ENCODE assay signal across 20 cellular contexts in genomic region chr4:117893207-117893606, GRCh38.
DNase-seq lines count a peak whose midpoint lies in the region; ATAC-seq and TF ChIP-seq lines count a peak whose summit lies in the region.
"Had no signal": no experiment of that assay in that cellular context is flagged by ENCODE, and none has a peak within 500 bp of the region (broad histone marks: within the 10 kb centered on the region; RNA-seq: fewer than 3 reads in every experiment).

No MANE protein-coding gene starts in this region.

- no peak overlapping the region for H3K9ac ChIP-seq in SK-N-SH

- H3K9me3 Mint-ChIP-seq in natural killer cell (peaks cover 13 to 14% of the 10 kb centered on the region in 2 donors), chondrocyte (ENCODE audit: low read depth) (peaks cover 8% of the 10 kb centered on the region)

- POLR2A ChIA-PET in SK-N-SH (lab: Yijun Ruan, JAX) = no interaction called here

- H3K79me2 ChIP-seq in SK-N-SH (ENCODE audit: insufficient read depth) = no peaks in the 10 kb centered on the region

- H3K27me3 Mint-ChIP-seq in natural killer cell (ENCODE audit: low read depth in 2 of 2) = no peaks in the 10 kb centered on the region
- no peaks in the 10 kb centered on the region for H3K27me3 Mint-ChIP-seq in chondrocyte (ENCODE audit: low read depth)
- H3K27me3 Mint-ChIP-seq: CD4-positive, alpha-beta memory T cell had no signal

- TF ChIP-seq EP300 in SK-N-SH (IDR thresholded peaks at IDR 0.05; ENCODE audit: borderline replicate concordance in 1 of 2, low read depth in 1 of 2, low read length in 1 of 2) = no peak

- intact Hi-C loops in natural killer cell (cut with micrococcal nuclease) = no loop called here

- TF ChIP-seq CTCF in SK-N-SH (IDR thresholded peaks at IDR 0.05) = no peak
- no peak for TF ChIP-seq CTCF in natural killer cell (IDR thresholded peaks at IDR 0.05)
- TF ChIP-seq CTCF in chondrocyte (IDR thresholded peaks at IDR 0.05) = no peak

- no peak overlapping the region for H3K4me2 ChIP-seq in SK-N-SH

- H3K9me2 ChIP-seq in SK-N-SH = no peaks in the 10 kb centered on the region

- H3K4me1 Mint-ChIP-seq in natural killer cell (no peaks in the 10 kb centered on the region), chondrocyte (ENCODE audit: low read depth) (no peaks in the 10 kb centered on the region)
- H3K4me1 Mint-ChIP-seq: CD4-positive, alpha-beta memory T cell had no signal

- no peak overlapping the region for H3K27ac ChIP-seq in SK-N-SH (ENCODE audit: low read depth in 2 of 2, low read length in 1 of 2)
- H3K27ac ChIP-seq: 22Rv1, SJCRH30 had no signal

- 10% methylated on average over 1 of the region's 1 CpG for WGBS in SK-N-SH (ENCODE audit: low lambda C conversion rate)

- CTCF ChIA-PET in SK-N-SH (lab: Yijun Ruan, JAX) = no interaction called here

- H3K4me3 Mint-ChIP-seq in natural killer cell = no peak overlapping the region
- no peak overlapping the region for H3K4me3 Mint-ChIP-seq in chondrocyte (ENCODE audit: unreplicated experiment)
- H3K4me3 Mint-ChIP-seq: CD4-positive, alpha-beta memory T cell had no signal

- no peaks in the 10 kb centered on the region for H3K9me3 ChIP-seq in SK-N-SH
- H3K9me3 ChIP-seq: SJCRH30 had no signal

- no peaks in the 10 kb centered on the region for H4K20me1 ChIP-seq in SK-N-SH (ENCODE audit: insufficient read depth)

- ATAC-seq in SK-N-SH treated with all-trans-retinoic acid at 6 μM for 48 hours (peak; percentile 54; the same call in 2 of the 3 replicates), natural killer cell (no peak), GM18520 (IDR thresholded peaks at IDR 0.05; ENCODE audit: unreplicated experiment) (no peak)
- ATAC-seq: HepG2 had no signal

- no peak for TF ChIP-seq RAD21 in SK-N-SH (IDR thresholded peaks at IDR 0.05; ENCODE audit: low read length)

- no peaks in the 10 kb centered on the region for H3K4me1 ChIP-seq in SK-N-SH (ENCODE audit: control insufficient read depth in 1 of 2, insufficient read depth in 2 of 2, low read depth in 1 of 2, low read length in 1 of 2)

- no peaks in the 10 kb centered on the region for H3K27me3 ChIP-seq in SK-N-SH (ENCODE audit: insufficient read depth)
- H3K27me3 ChIP-seq: SJCRH30 had no signal

- H3K4me3 ChIP-seq in SK-N-SH (ENCODE audit: low read depth in 2 of 2, low read length in 1 of 2) = no peak overlapping the region
- H3K4me3 ChIP-seq: SJCRH30 had no signal

- H2AFZ ChIP-seq in SK-N-SH (ENCODE audit: low read depth) = no peak overlapping the region

- H3K27ac Mint-ChIP-seq in natural killer cell (no peak overlapping the region), chondrocyte (ENCODE audit: unreplicated experiment) (no peak overlapping the region)
- H3K27ac Mint-ChIP-seq: CD4-positive, alpha-beta memory T cell had no signal

- H3K36me3 Mint-ChIP-seq in natural killer cell (no peaks in the 10 kb centered on the region), chondrocyte (ENCODE audit: low read depth) (peaks cover 3% of the 10 kb centered on the region)
- H3K36me3 Mint-ChIP-seq: CD4-positive, alpha-beta memory T cell had no signal

- no peaks in the 10 kb centered on the region for H3F3A ChIP-seq in SK-N-SH (replicated peaks; ENCODE audit: insufficient read depth)

- DNase-seq in SK-N-SH (no peak), amniotic epithelial cell (ENCODE audit: low read depth) (peak; percentile 4), kidney glomerular epithelial cell (lab: John Stamatoyannopoulos, UW) (peak; percentile 79), natural killer cell (no peak), chondrocyte (ENCODE audit: low spot score) (no peak), HCEC 1CT (no peak)
- DNase-seq: CD4-positive, alpha-beta memory T cell; DMS79 treated with DMSO at 0.1 percent for 48 hours; KG1; NCI-H1092; NCI-H146; NCI-H2081; NCI-H526 treated with DMSO at 0.1 percent for 48 hours; RPMI8226; SJCRH30; SW 1271 had no signal

- no peaks in the 10 kb centered on the region for H3K36me3 ChIP-seq in SK-N-SH (replicated peaks in 1 of 2; ENCODE audit: control insufficient read depth in 1 of 2, insufficient read depth in 2 of 2, low read length in 1 of 2)
- H3K36me3 ChIP-seq: SJCRH30 had no signal

TF ChIP-seq in SK-N-SH treated with all-trans-retinoic acid at 6 μM for 48 hours, 23 proteins besides CTCF, POLR2A, EP300 and RAD21 (continues in another document):
- TF ChIP-seq CSDC2 (CRISPR knock-in tag; IDR thresholded peaks at IDR 0.05) = no peak
- peak; percentile 41; the same call in 1 of the 2 replicates for TF ChIP-seq TOX (CRISPR knock-in tag; IDR thresholded peaks at IDR 0.05; ENCODE audit: borderline replicate concordance)
- TF ChIP-seq ZNF565 (CRISPR knock-in tag; conservative IDR thresholded peaks at IDR 0.05; ENCODE audit: low read depth) = no peak
- TF ChIP-seq PPARA (CRISPR knock-in tag; IDR thresholded peaks at IDR 0.05; ENCODE audit: borderline replicate concordance) = no peak
- TF ChIP-seq, protein P1, sequence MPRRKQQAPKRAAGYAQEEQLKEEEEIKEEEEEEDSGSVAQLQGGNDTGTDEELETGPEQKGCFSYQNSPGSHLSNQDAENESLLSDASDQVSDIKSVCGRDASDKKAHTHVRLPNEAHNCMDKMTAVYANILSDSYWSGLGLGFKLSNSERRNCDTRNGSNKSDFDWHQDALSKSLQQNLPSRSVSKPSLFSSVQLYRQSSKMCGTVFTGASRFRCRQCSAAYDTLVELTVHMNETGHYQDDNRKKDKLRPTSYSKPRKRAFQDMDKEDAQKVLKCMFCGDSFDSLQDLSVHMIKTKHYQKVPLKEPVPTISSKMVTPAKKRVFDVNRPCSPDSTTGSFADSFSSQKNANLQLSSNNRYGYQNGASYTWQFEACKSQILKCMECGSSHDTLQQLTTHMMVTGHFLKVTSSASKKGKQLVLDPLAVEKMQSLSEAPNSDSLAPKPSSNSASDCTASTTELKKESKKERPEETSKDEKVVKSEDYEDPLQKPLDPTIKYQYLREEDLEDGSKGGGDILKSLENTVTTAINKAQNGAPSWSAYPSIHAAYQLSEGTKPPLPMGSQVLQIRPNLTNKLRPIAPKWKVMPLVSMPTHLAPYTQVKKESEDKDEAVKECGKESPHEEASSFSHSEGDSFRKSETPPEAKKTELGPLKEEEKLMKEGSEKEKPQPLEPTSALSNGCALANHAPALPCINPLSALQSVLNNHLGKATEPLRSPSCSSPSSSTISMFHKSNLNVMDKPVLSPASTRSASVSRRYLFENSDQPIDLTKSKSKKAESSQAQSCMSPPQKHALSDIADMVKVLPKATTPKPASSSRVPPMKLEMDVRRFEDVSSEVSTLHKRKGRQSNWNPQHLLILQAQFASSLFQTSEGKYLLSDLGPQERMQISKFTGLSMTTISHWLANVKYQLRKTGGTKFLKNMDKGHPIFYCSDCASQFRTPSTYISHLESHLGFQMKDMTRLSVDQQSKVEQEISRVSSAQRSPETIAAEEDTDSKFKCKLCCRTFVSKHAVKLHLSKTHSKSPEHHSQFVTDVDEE (CRISPR knock-in tag; IDR thresholded peaks at IDR 0.05) = no peak

TF ChIP-seq in SK-N-SH, 30 proteins besides CTCF, POLR2A, EP300 and RAD21:
- TF ChIP-seq MXI1 (IDR thresholded peaks at IDR 0.05; ENCODE audit: low read depth, low read length) = no peak
- TF ChIP-seq YY1 (IDR thresholded peaks at IDR 0.05; ENCODE audit: low read depth) = no peak
- TF ChIP-seq RFX5 (IDR thresholded peaks at IDR 0.05; ENCODE audit: low read length) = no peak
- no peak for TF ChIP-seq JUND (IDR thresholded peaks at IDR 0.05)
- no peak for TF ChIP-seq TAF1 (IDR thresholded peaks at IDR 0.05; ENCODE audit: borderline replicate concordance, low read depth, low read length)
TF ChIP-seq in SK-N-SH: peak in this region for 0.

Comparison
In these comparisons a context has a peak if more than half of its experiments do, and no peak if none do; other contexts are left out.
1. DNase-seq: peak in amniotic epithelial cell (single experiment) and kidney glomerular epithelial cell (single experiment); none in SK-N-SH (single experiment), natural killer cell (single experiment), chondrocyte (single experiment) and HCEC 1CT (single experiment).